ENCODE assay signal across 11 cellular contexts in genomic region chr2:231720971-231721640, GRCh38. TPM values are rescaled to one million over a fixed set of nuclear protein-coding genes. Genes with fewer than 3 reads are reported as not detected.
DNase-seq lines count a peak whose midpoint lies in the region; ATAC-seq, FAIRE-seq and TF ChIP-seq lines count a peak whose summit lies in the region.
"Had no signal": no experiment of that assay in that cellular context is flagged by ENCODE, and none has a peak within 500 bp of the region (broad histone marks: within the 10 kb centered on the region; RNA-seq: fewer than 3 reads in every experiment).

No MANE protein-coding gene starts in this region.

- no peaks in the 10 kb centered on the region for H4K20me1 ChIP-seq in SK-N-SH (ENCODE audit: insufficient read depth)

- POLR2A ChIA-PET in activated B cell treated with CpG ODN at 0.5 μM for 24 hours (lab: Charles Lee) (interaction anchor here (0.6 to 2.1 kb wide), 9 partner anchors 9 to 107 kb away, joined by 3 to 10 read pairs (median 5); partner anchors contain the start of genes PDE6D and PTMA), SK-N-SH (lab: Yijun Ruan, JAX) (no interaction called here)

- H3K4me1 ChIP-seq in SK-N-SH (ENCODE audit: control insufficient read depth in 1 of 2, insufficient read depth in 2 of 2, low read depth in 1 of 2, low read length in 1 of 2): peaks cover 0 to 3% of the 10 kb centered on the region in 2 experiments; a peak in 1 of 4 replicates
- H3K4me1 ChIP-seq: prostate gland had no signal

- no peaks in the 10 kb centered on the region for H3F3A ChIP-seq in SK-N-SH (replicated peaks; ENCODE audit: insufficient read depth)

- no peaks in the 10 kb centered on the region for H3K36me3 Mint-ChIP-seq in activated B cell treated with CpG ODN at 0.5 μM for 24 hours (ENCODE audit: low read depth)

- no peaks in the 10 kb centered on the region for H3K36me3 ChIP-seq in SK-N-SH (replicated peaks in 1 of 2; ENCODE audit: control insufficient read depth in 1 of 2, insufficient read depth in 2 of 2, low read length in 1 of 2)
- H3K36me3 ChIP-seq: prostate gland had no signal

- no peak overlapping the region for H3K27ac ChIP-seq in SK-N-SH (ENCODE audit: low read depth in 2 of 2, low read length in 1 of 2)
- H3K27ac ChIP-seq: prostate gland had no signal

- FAIRE-seq in GM12892 (lab: Jason Lieb, UNC): peak; percentile 94
- FAIRE-seq: bronchial epithelial cell had no signal

- H3K9ac ChIP-seq in SK-N-SH: no peak overlapping the region

- 85% methylated on average over 5 of the region's 5 CpGs for WGBS in SK-N-SH (ENCODE audit: low lambda C conversion rate)

- TF ChIP-seq RAD21 in SK-N-SH (IDR thresholded peaks at IDR 0.05; ENCODE audit: low read length): no peak

- no peak for DNase-seq in GM12892 (ENCODE audit: insufficient read length)
- no peak for DNase-seq in activated B cell treated with CpG ODN at 0.5 μM for 24 hours
- DNase-seq in SK-N-SH: no peak
- DNase-seq in COLO829 (ENCODE audit: low spot score): no peak
- no peak for DNase-seq in AG20443 (ENCODE audit: low spot score)
- DNase-seq in central memory CD4-positive, alpha-beta T cell: no peak
- DNase-seq: activated CD4-positive, alpha-beta memory T cell treated with anti-CD3 and anti-CD28 coated beads, Interleukin-2, amount 10 ng/mL, durations not matched to agents 7 days and 5 days had no signal

- ATAC-seq in GM19463 (IDR thresholded peaks at IDR 0.05; ENCODE audit: unreplicated experiment): peak; percentile 86
- peak; percentile 77 for ATAC-seq in HG03103 (IDR thresholded peaks at IDR 0.05; ENCODE audit: low read depth, unreplicated experiment)
- ATAC-seq in activated B cell treated with CpG ODN at 0.5 μM for 24 hours (ENCODE audit: low read depth): peak; percentile 36

- no peaks in the 10 kb centered on the region for H3K9me3 ChIP-seq in SK-N-SH
- H3K9me3 ChIP-seq: prostate gland had no signal

- no peaks in the 10 kb centered on the region for H3K27me3 Mint-ChIP-seq in activated B cell treated with CpG ODN at 0.5 μM for 24 hours
- H3K27me3 Mint-ChIP-seq: activated CD4-positive, alpha-beta memory T cell treated with anti-CD3 and anti-CD28 coated beads, Interleukin-2, amount 10 ng/mL, durations not matched to agents 7 days and 5 days had no signal

- H3K79me2 ChIP-seq in SK-N-SH (ENCODE audit: insufficient read depth): no peaks in the 10 kb centered on the region

- no peaks in the 10 kb centered on the region for H3K9me2 ChIP-seq in SK-N-SH

- peak overlapping the region; percentile 5 for H3K4me3 Mint-ChIP-seq in activated B cell treated with CpG ODN at 0.5 μM for 24 hours
- H3K4me3 Mint-ChIP-seq: activated CD4-positive, alpha-beta memory T cell treated with anti-CD3 and anti-CD28 coated beads, Interleukin-2, amount 10 ng/mL, durations not matched to agents 7 days and 5 days had no signal

- H3K4me2 ChIP-seq in SK-N-SH: no peak overlapping the region

- no peaks in the 10 kb centered on the region for H3K27me3 ChIP-seq in SK-N-SH (ENCODE audit: insufficient read depth)

- TF ChIP-seq EP300 in SK-N-SH (IDR thresholded peaks at IDR 0.05; ENCODE audit: borderline replicate concordance in 1 of 2, low read depth in 1 of 2, low read length in 1 of 2): no peak

- H2AFZ ChIP-seq in SK-N-SH (ENCODE audit: low read depth): no peak overlapping the region

- peak overlapping the region; percentile 16 for H3K27ac Mint-ChIP-seq in activated B cell treated with CpG ODN at 0.5 μM for 24 hours
- H3K27ac Mint-ChIP-seq: activated CD4-positive, alpha-beta memory T cell treated with anti-CD3 and anti-CD28 coated beads, Interleukin-2, amount 10 ng/mL, durations not matched to agents 7 days and 5 days had no signal

- TF ChIP-seq POLR2A in GM12892 (IDR thresholded peaks at IDR 0.05; ENCODE audit: low read depth, low read length): no peak

- H3K4me1 Mint-ChIP-seq in activated B cell treated with CpG ODN at 0.5 μM for 24 hours: peaks cover 44% of the 10 kb centered on the region
- H3K4me1 Mint-ChIP-seq: activated CD4-positive, alpha-beta memory T cell treated with anti-CD3 and anti-CD28 coated beads, Interleukin-2, amount 10 ng/mL, durations not matched to agents 7 days and 5 days had no signal

- CTCF ChIA-PET in activated B cell treated with CpG ODN at 0.5 μM for 24 hours (lab: Charles Lee) (interaction anchor here (0.9 to 1.7 kb wide), 4 partner anchors 14 to 61 kb away, joined by 3 to 6 read pairs (median 4); no protein-coding TSS in a partner anchor), SK-N-SH (lab: Yijun Ruan, JAX) (interaction anchor here (1.1 to 34.6 kb wide), 5 partner anchors 9 to 158 kb away, joined by 3 to 1218 read pairs (median 5); no protein-coding TSS in a partner anchor)

- TF ChIP-seq CTCF in activated B cell treated with CpG ODN at 0.5 μM for 24 hours (IDR thresholded peaks at IDR 0.05) (no peak), SK-N-SH (IDR thresholded peaks at IDR 0.05) (no peak)

- no peak overlapping the region for H3K4me3 ChIP-seq in SK-N-SH (ENCODE audit: low read depth in 2 of 2, low read length in 1 of 2)
- H3K4me3 ChIP-seq: prostate gland had no signal

- intact Hi-C loops in activated B cell treated with CpG ODN at 0.5 μM for 24 hours (cut with micrococcal nuclease): loop anchor here (1.0 kb wide), 1 partner anchor 60 kb away; the partner anchor contains the start of gene PDE6D

- H3K9me3 Mint-ChIP-seq in activated B cell treated with CpG ODN at 0.5 μM for 24 hours: no peaks in the 10 kb centered on the region
- H3K9me3 Mint-ChIP-seq: activated CD4-positive, alpha-beta memory T cell treated with anti-CD3 and anti-CD28 coated beads, Interleukin-2, amount 10 ng/mL, durations not matched to agents 7 days and 5 days had no signal

TF ChIP-seq in SK-N-SH, 30 proteins besides CTCF, POLR2A, EP300 and RAD21:
- TF ChIP-seq GATA2 (CRISPR knock-in tag; IDR thresholded peaks at IDR 0.05) (no peak), ZBTB33 (IDR thresholded peaks at IDR 0.05; ENCODE audit: borderline replicate concordance, low read depth) (no peak), EZH2phosphoT487 (IDR thresholded peaks at IDR 0.05; ENCODE audit: borderline replicate concordance, low read depth) (no peak), TCF12 (IDR thresholded peaks at IDR 0.05) (no peak), SIN3A (IDR thresholded peaks at IDR 0.05; ENCODE audit: borderline replicate concordance, low read depth, low read length) (no peak), TEAD4 (IDR thresholded peaks at IDR 0.05; ENCODE audit: borderline replicate concordance, insufficient read depth) (no peak), FOSL2 (IDR thresholded peaks at IDR 0.05; ENCODE audit: borderline replicate concordance, low read depth) (no peak), NFIC (IDR thresholded peaks at IDR 0.05; ENCODE audit: borderline replicate concordance) (no peak), REST (IDR thresholded peaks at IDR 0.05; ENCODE audit: low read depth, low read length) (no peak), TAF1 (IDR thresholded peaks at IDR 0.05; ENCODE audit: borderline replicate concordance, low read depth, low read length) (no peak), RCOR1 (IDR thresholded peaks at IDR 0.05; ENCODE audit: low read length) (no peak)

RNA-seq across cellular contexts. Expression of gene PTMA, which starts 12.8 kb away (rescaled TPM):
- 1,875 TPM for polyA plus RNA-seq in GM12892 (2012; ENCODE audit: missing spikeins)
- total RNA-seq in activated B cell treated with CpG ODN at 0.5 μM for 24 hours: 1,531 and 1,680 TPM in 2 replicates
- polyA plus RNA-seq in SK-N-SH (2012; rRNA removed): 517 and 767 TPM in 2 replicates
- polyA plus RNA-seq in SK-N-SH (2012; cell fraction: cytosol; rRNA removed): 733 and 1,021 TPM in 2 replicates
- 319 and 439 TPM in 2 replicates for polyA plus RNA-seq in SK-N-SH (2012; cell fraction: nucleus; rRNA removed)

RNA-seq across cellular contexts. Expression of gene PDE6D, which starts 60.0 kb away (rescaled TPM):
- 36.9 TPM for polyA plus RNA-seq in GM12892 (2012; ENCODE audit: missing spikeins)
- 35.7 and 41.3 TPM in 2 replicates for total RNA-seq in activated B cell treated with CpG ODN at 0.5 μM for 24 hours
- 33.9 and 41.2 TPM in 2 replicates for polyA plus RNA-seq in SK-N-SH (2012; rRNA removed)
- polyA plus RNA-seq in SK-N-SH (2012; cell fraction: cytosol; rRNA removed): 41.5 and 43.1 TPM in 2 replicates
- 13.3 and 17.8 TPM in 2 replicates for polyA plus RNA-seq in SK-N-SH (2012; cell fraction: nucleus; rRNA removed)

Comparison
In these comparisons a context has a peak if more than half of its experiments do, and no peak if none do; other contexts are left out.
1. ATAC-seq: peak in every context shown above with its lines; median percentile 86 in GM19463; 77 in HG03103; 36 in activated B cell treated with CpG ODN at 0.5 μM for 24 hours.